ENCODE assay signal across 1 cellular context in the genomic region with DNA sequence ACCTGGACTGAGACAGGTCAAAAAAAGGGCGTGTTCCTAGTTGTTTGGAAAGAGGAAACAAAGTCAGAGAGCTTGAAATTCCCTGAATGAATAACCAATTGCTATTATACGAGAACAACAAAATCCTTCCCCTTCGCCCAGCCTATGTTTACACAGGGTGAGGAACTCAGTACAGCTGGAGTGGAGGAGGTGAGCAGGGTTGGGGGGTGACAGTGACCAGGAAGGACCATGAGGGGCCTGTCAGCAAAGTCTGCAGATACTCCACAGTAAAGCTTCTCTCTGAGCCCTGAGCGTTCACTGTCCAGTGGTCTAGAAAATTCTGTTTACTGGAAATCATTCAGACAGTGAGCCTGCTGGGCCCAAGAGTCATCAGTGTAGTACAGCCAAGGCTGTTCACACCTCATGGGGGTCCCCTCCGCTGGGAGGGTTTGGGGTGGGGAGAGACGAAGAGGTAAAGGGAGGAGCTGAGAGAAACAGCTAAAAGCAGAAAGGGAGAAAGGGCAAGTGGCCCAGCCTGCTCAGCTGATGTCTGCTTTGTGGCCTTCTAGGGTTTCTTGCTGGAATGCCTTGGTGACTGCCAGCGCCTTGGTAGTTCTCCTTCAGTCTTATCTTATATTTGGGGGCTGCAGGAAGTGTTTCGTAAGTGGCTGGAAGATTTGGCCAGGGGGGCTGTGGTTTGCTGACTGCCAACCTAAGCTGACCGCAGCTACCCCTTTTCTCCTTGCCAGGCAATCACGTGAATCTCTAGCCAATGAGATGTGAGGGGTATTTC.
TF ChIP-seq lines count a peak whose summit lies in the region.

No MANE protein-coding gene starts in this region.

TF ChIP-seq in HepG2, 621 proteins besides CTCF, POLR2A, EP300 and RAD21 (continues in another document):
- TF ChIP-seq, protein P1, sequence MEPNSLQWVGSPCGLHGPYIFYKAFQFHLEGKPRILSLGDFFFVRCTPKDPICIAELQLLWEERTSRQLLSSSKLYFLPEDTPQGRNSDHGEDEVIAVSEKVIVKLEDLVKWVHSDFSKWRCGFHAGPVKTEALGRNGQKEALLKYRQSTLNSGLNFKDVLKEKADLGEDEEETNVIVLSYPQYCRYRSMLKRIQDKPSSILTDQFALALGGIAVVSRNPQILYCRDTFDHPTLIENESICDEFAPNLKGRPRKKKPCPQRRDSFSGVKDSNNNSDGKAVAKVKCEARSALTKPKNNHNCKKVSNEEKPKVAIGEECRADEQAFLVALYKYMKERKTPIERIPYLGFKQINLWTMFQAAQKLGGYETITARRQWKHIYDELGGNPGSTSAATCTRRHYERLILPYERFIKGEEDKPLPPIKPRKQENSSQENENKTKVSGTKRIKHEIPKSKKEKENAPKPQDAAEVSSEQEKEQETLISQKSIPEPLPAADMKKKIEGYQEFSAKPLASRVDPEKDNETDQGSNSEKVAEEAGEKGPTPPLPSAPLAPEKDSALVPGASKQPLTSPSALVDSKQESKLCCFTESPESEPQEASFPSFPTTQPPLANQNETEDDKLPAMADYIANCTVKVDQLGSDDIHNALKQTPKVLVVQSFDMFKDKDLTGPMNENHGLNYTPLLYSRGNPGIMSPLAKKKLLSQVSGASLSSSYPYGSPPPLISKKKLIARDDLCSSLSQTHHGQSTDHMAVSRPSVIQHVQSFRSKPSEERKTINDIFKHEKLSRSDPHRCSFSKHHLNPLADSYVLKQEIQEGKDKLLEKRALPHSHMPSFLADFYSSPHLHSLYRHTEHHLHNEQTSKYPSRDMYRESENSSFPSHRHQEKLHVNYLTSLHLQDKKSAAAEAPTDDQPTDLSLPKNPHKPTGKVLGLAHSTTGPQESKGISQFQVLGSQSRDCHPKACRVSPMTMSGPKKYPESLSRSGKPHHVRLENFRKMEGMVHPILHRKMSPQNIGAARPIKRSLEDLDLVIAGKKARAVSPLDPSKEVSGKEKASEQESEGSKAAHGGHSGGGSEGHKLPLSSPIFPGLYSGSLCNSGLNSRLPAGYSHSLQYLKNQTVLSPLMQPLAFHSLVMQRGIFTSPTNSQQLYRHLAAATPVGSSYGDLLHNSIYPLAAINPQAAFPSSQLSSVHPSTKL (CRISPR knock-in tag; IDR thresholded peaks at IDR 0.05), result peak; percentile 28; the same call in 1 of the 2 replicates
- TF ChIP-seq MXD4 (CRISPR knock-in tag; IDR thresholded peaks at IDR 0.05) (no peak), HDAC6 (IDR thresholded peaks at IDR 0.05; ENCODE audit: low read depth, low read length) (no peak), ZNF20 (CRISPR knock-in tag; IDR thresholded peaks at IDR 0.05) (no peak), LBX2 (CRISPR knock-in tag; IDR thresholded peaks at IDR 0.05; ENCODE audit: borderline replicate concordance) (no peak), SOX13 (IDR thresholded peaks at IDR 0.05) (0 out of 2 replicates have a peak, but pooled peaks have one; percentile 10), SOX13 (CRISPR knock-in tag; conservative IDR thresholded peaks at IDR 0.05 in 1 of 2, IDR thresholded peaks at IDR 0.05 in 1 of 2) (peak in 1 of 2 experiments; percentile 56; a peak in 1 of 4 replicates), ZNF652 (CRISPR knock-in tag; IDR thresholded peaks at IDR 0.05; ENCODE audit: borderline replicate concordance, low read depth) (no peak), RERE (CRISPR knock-in tag; IDR thresholded peaks at IDR 0.05; ENCODE audit: low read depth) (no peak), ZNF251 (CRISPR knock-in tag; IDR thresholded peaks at IDR 0.05) (no peak), FOXA3 (CRISPR knock-in tag; IDR thresholded peaks at IDR 0.05) (peak; percentile 75), PCBP1 (IDR thresholded peaks at IDR 0.05; ENCODE audit: borderline replicate concordance, low read depth, low read length) (no peak), MTF1 (CRISPR knock-in tag; IDR thresholded peaks at IDR 0.05) (no peak), ZNF543 (CRISPR knock-in tag; IDR thresholded peaks at IDR 0.05) (peak; percentile 45; the same call in 1 of the 2 replicates), ZNF101 (CRISPR knock-in tag; IDR thresholded peaks at IDR 0.05; ENCODE audit: borderline replicate concordance, low read depth) (0 out of 2 replicates have a peak, but pooled peaks have one; percentile 51), NFKB2 (CRISPR knock-in tag; IDR thresholded peaks at IDR 0.05; ENCODE audit: borderline replicate concordance) (0 out of 2 replicates have a peak, but pooled peaks have one; percentile 63), IRX3 (CRISPR knock-in tag; IDR thresholded peaks at IDR 0.05; ENCODE audit: borderline replicate concordance, low read depth) (no peak), ZNF776 (CRISPR knock-in tag; IDR thresholded peaks at IDR 0.05) (no peak), YEATS2 (CRISPR knock-in tag; IDR thresholded peaks at IDR 0.05; ENCODE audit: borderline replicate concordance) (no peak), ZNF180 (CRISPR knock-in tag; IDR thresholded peaks at IDR 0.05; ENCODE audit: borderline replicate concordance, low read depth) (no peak), ZNF230 (CRISPR knock-in tag; IDR thresholded peaks at IDR 0.05) (0 out of 2 replicates have a peak, but pooled peaks have one; percentile 18), SSRP1 (CRISPR knock-in tag; IDR thresholded peaks at IDR 0.05) (no peak), KLF15 (CRISPR knock-in tag; IDR thresholded peaks at IDR 0.05; ENCODE audit: borderline replicate concordance) (no peak), MTERF4 (CRISPR knock-in tag; IDR thresholded peaks at IDR 0.05) (no peak), TEAD2 (CRISPR knock-in tag; IDR thresholded peaks at IDR 0.05) (no peak), PCBP2 (optimal IDR thresholded peaks at IDR 0.05; ENCODE audit: low read depth, low read length, poor library complexity, severe bottlenecking) (peak; percentile 17)
- TF ChIP-seq, protein P2, sequence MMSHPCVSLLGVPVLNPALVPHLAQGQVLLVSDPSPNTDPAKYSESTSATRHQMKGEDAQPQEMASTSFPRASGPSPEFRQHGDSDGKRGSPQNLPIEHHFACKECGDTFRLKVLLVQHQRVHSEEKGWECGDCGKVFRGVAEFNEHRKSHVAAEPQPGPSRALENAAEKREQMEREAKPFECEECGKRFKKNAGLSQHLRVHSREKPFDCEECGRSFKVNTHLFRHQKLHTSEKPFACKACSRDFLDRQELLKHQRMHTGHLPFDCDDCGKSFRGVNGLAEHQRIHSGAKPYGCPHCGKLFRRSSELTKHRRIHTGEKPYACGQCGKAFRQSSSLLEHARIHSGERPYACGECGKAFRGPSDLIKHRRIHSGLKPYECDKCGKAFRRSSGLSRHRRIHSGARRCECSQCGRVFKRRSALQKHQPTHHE (CRISPR knock-in tag; IDR thresholded peaks at IDR 0.05; ENCODE audit: borderline replicate concordance), result no peak
- TF ChIP-seq, protein P3, sequence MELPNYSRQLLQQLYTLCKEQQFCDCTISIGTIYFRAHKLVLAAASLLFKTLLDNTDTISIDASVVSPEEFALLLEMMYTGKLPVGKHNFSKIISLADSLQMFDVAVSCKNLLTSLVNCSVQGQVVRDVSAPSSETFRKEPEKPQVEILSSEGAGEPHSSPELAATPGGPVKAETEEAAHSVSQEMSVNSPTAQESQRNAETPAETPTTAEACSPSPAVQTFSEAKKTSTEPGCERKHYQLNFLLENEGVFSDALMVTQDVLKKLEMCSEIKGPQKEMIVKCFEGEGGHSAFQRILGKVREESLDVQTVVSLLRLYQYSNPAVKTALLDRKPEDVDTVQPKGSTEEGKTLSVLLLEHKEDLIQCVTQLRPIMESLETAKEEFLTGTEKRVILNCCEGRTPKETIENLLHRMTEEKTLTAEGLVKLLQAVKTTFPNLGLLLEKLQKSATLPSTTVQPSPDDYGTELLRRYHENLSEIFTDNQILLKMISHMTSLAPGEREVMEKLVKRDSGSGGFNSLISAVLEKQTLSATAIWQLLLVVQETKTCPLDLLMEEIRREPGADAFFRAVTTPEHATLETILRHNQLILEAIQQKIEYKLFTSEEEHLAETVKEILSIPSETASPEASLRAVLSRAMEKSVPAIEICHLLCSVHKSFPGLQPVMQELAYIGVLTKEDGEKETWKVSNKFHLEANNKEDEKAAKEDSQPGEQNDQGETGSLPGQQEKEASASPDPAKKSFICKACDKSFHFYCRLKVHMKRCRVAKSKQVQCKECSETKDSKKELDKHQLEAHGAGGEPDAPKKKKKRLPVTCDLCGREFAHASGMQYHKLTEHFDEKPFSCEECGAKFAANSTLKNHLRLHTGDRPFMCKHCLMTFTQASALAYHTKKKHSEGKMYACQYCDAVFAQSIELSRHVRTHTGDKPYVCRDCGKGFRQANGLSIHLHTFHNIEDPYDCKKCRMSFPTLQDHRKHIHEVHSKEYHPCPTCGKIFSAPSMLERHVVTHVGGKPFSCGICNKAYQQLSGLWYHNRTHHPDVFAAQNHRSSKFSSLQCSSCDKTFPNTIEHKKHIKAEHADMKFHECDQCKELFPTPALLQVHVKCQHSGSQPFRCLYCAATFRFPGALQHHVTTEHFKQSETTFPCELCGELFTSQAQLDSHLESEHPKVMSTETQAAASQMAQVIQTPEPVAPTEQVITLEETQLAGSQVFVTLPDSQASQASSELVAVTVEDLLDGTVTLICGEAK (IDR thresholded peaks at IDR 0.05), result no peak
- TF ChIP-seq, protein P3 (CRISPR knock-in tag; IDR thresholded peaks at IDR 0.05), result peak; percentile 58; the same call in 1 of the 2 replicates
